In the genomic region with DNA sequence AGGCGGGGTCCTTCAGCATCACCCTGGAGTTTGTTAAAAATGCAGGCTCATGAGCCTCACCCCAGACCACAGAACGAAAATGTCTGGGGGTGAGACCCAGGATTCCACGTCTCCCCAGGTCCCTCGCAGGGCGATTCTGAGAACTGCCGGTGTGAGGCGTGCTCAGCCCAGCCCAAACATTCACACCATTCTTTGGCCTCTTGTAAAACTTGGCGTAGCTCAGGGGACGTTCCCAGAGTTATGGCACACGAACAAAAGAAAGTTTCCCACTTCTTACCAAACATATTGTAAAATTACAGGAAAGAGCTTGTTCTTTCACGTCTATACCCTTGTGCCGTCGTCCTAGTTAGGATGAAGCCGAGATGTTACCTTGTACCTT, we compare ENCODE assay signal across 10 cellular contexts. TPM values are rescaled to one million over a fixed set of nuclear protein-coding genes. Genes with fewer than 3 reads are reported as not detected.
A peak's percentile ranks its signal among the peaks of the same experiment; 100 is the strongest.
DNase-seq lines count a peak whose midpoint lies in the region; TF ChIP-seq lines count a peak whose summit lies in the region.
"Had no signal": no experiment of that assay in that cellular context is flagged by ENCODE, and none has a peak within 500 bp of the region (broad histone marks: within the 10 kb centered on the region; RNA-seq: fewer than 3 reads in every experiment).

No MANE protein-coding gene starts in this region.

- H3K27me3 ChIP-seq in mammary epithelial cell (ENCODE audit: insufficient read depth, low read length) (no peaks in the 10 kb centered on the region), iPS-20b (ENCODE audit: insufficient read depth, low read length) (no peaks in the 10 kb centered on the region), stomach (no peaks in the 10 kb centered on the region), dorsolateral prefrontal cortex (peaks cover 0 to 59% (median 23%) of the 10 kb centered on the region in 45 donors)

- H3K9me3 Mint-ChIP-seq in T-helper 2 cell treated with Interferon-gamma antibody and Interleukin-4, amounts not matched to agents 5 μg/mL and 100 μg/mL, for 36 hours: peaks cover 7% of the 10 kb centered on the region

- TF ChIP-seq CTCF in mammary epithelial cell (conservative IDR thresholded peaks at IDR 0.05 in 1 of 2, IDR thresholded peaks at IDR 0.05 in 1 of 2; ENCODE audit: extremely low read depth in 1 of 2, insufficient read depth in 1 of 2, low read depth in 1 of 2, low read length in 2 of 2): peak; percentile 30 to 39
- TF ChIP-seq CTCF in stomach (IDR thresholded peaks at IDR 0.05): peak in 1 of 7 experiments; percentile 17
- TF ChIP-seq CTCF in dorsolateral prefrontal cortex (IDR thresholded peaks at IDR 0.05 in 54 of 56, conservative IDR thresholded peaks at IDR 0.05 in 2 of 56; ENCODE audit: low read depth in 1 of 56, partially characterized antibody in 56 of 56): peak in 6 of 56 donors; percentile 9 to 20 (median 12)

- no peaks in the 10 kb centered on the region for H3K27me3 Mint-ChIP-seq in T-helper 2 cell treated with Interferon-gamma antibody and Interleukin-4, amounts not matched to agents 5 μg/mL and 100 μg/mL, for 36 hours (ENCODE audit: low read depth)

- H4K20me1 ChIP-seq in mammary epithelial cell (ENCODE audit: insufficient read depth, low read length): no peaks in the 10 kb centered on the region

- intact Hi-C loops in mammary epithelial cell (cut with micrococcal nuclease) (loop anchor here (1.0 kb wide), 1 partner anchor 108 kb away; no protein-coding TSS in a partner anchor), stomach (cut with DNase I; ENCODE audit: low total_unique reads) (no loop called here), dorsolateral prefrontal cortex (cut with DNase I) (no loop called here)

- peak overlapping the region; percentile 80 for H3K4me3 Mint-ChIP-seq in T-helper 2 cell treated with Interferon-gamma antibody and Interleukin-4, amounts not matched to agents 5 μg/mL and 100 μg/mL, for 36 hours

- in situ Hi-C loops in mammary epithelial cell (cut with MboI; ENCODE audit: low sequenced_read_pairs in 2 of 2): no loop called here

- no peak for TF ChIP-seq EP300 in stomach (IDR thresholded peaks at IDR 0.05)

- peak overlapping the region; percentile 19 for H3K27ac Mint-ChIP-seq in T-helper 2 cell treated with Interferon-gamma antibody and Interleukin-4, amounts not matched to agents 5 μg/mL and 100 μg/mL, for 36 hours

- H3K27ac ChIP-seq in mammary epithelial cell (ENCODE audit: insufficient read depth, low read depth, low read length): peak overlapping the region; percentile 44
- H3K27ac ChIP-seq in iPS-20b (ENCODE audit: low read length): no peak overlapping the region
- peak overlapping the region in 4 of 5 donors; percentile 33 to 80 (median 62) for H3K27ac ChIP-seq in stomach
- H3K27ac ChIP-seq in dorsolateral prefrontal cortex: no peak overlapping the region
- H3K27ac ChIP-seq: PC-9 had no signal

- dilution Hi-C loops in mammary epithelial cell (cut with HindIII; ENCODE audit: low sequenced_read_pairs): no loop called here

- H3K4me1 Mint-ChIP-seq in T-helper 2 cell treated with Interferon-gamma antibody and Interleukin-4, amounts not matched to agents 5 μg/mL and 100 μg/mL, for 36 hours (ENCODE audit: low read depth): peaks cover 82% of the 10 kb centered on the region

- H3K4me1 ChIP-seq in mammary epithelial cell (ENCODE audit: insufficient read depth, low read length) (peaks cover 24% of the 10 kb centered on the region), iPS-20b (ENCODE audit: insufficient read depth, low read length) (peaks cover 25% of the 10 kb centered on the region), stomach (peaks cover 17 to 97% (median 85%) of the 10 kb centered on the region in 4 donors)

- no peak overlapping the region for H3K4me2 ChIP-seq in mammary epithelial cell (ENCODE audit: insufficient read depth, low read depth, low read length)
- H3K4me2 ChIP-seq: PC-9 had no signal

- BruUV-seq in mammary epithelial cell (replicated peaks; lab: Mats Ljungman, UMichigan): no TSS peak

- no peak for DNase-seq in T-helper 2 cell treated with Interferon-gamma antibody and Interleukin-4, amounts not matched to agents 5 μg/mL and 100 μg/mL, for 36 hours (ENCODE audit: low spot score)
- no peak for DNase-seq in T-helper 2 cell
- DNase-seq in mammary epithelial cell: peak; percentile 84
- DNase-seq in stomach: no peak
- no peak for DNase-seq in dorsolateral prefrontal cortex
- DNase-seq in nucleus accumbens (lab: John Stamatoyannopoulos, UW): no peak
- no peak for DNase-seq in foreskin melanocyte
- DNase-seq: activated CD8-positive, alpha-beta memory T cell treated with anti-CD3 and anti-CD28 coated beads, Interleukin-2, amount 50 U/mL, for 4 hours; PC-9 had no signal

- 15% methylated on average over 14 of the region's 14 CpGs for WGBS in mammary epithelial cell (ENCODE audit: low coverage, missing lambda C conversion rate)
- WGBS in stomach, 5 donors: 61 to 75% (median 69%) methylated on average over 14 of the region's 14 CpGs

- H3K9ac ChIP-seq in mammary epithelial cell (ENCODE audit: insufficient read depth, low read length) (no peak overlapping the region), iPS-20b (ENCODE audit: low read depth, low read length) (0 out of 2 replicates have a peak overlapping the region, but pooled peaks have one; percentile 24)

- peaks cover 91% of the 10 kb centered on the region for H3K79me2 ChIP-seq in mammary epithelial cell (ENCODE audit: insufficient read depth, low read length)

- H3K9me3 ChIP-seq in mammary epithelial cell (replicated peaks; ENCODE audit: insufficient read depth, low read length) (no peaks in the 10 kb centered on the region), iPS-20b (ENCODE audit: insufficient read depth, low read depth, low read length) (no peaks in the 10 kb centered on the region), stomach (no peaks in the 10 kb centered on the region)

- H2AFZ ChIP-seq in mammary epithelial cell (ENCODE audit: low read depth, low read length): no peak overlapping the region
- H2AFZ ChIP-seq: PC-9 had no signal

- H3K36me3 ChIP-seq in mammary epithelial cell (ENCODE audit: insufficient read depth, low read length) (no peaks in the 10 kb centered on the region), iPS-20b (ENCODE audit: insufficient read depth, low read depth, low read length) (no peaks in the 10 kb centered on the region), stomach (peaks cover 0 to 8% (median 3%) of the 10 kb centered on the region in 4 donors)

- CTCF ChIA-PET in mammary epithelial cell (lab: Charles Lee; ENCODE audit: low non-redundant PET): no interaction called here

- no peak for TF ChIP-seq POLR2A in stomach (IDR thresholded peaks at IDR 0.05)

- no peak overlapping the region for H3K4me3 ChIP-seq in mammary epithelial cell (replicated peaks in 1 of 3; ENCODE audit: insufficient read depth in 1 of 3, low read depth in 2 of 3, low read length in 3 of 3)
- H3K4me3 ChIP-seq in iPS-20b (ENCODE audit: low read length): no peak overlapping the region
- no peak overlapping the region for H3K4me3 ChIP-seq in stomach
- H3K4me3 ChIP-seq in dorsolateral prefrontal cortex: peak overlapping the region in 1 of 59 donors; percentile 23
- H3K4me3 ChIP-seq: PC-9 had no signal

- H3K36me3 Mint-ChIP-seq in T-helper 2 cell treated with Interferon-gamma antibody and Interleukin-4, amounts not matched to agents 5 μg/mL and 100 μg/mL, for 36 hours (ENCODE audit: low read depth): peaks cover 71% of the 10 kb centered on the region

RNA-seq across cellular contexts. Expression of a gene that starts 12.9 kb away (rescaled TPM):
- total RNA-seq in mammary epithelial cell (10 to 100 TPM; 27.0 to 66.4 TPM), stomach (100 to 1,000 TPM in 3 of 5 donors, 10 to 100 TPM in 2; 72.9 to 220 (median 153) TPM), dorsolateral prefrontal cortex (100 to 1,000 TPM in 18 of 120 experiments, 10 to 100 TPM in 102; 27.0 to 172 (median 63.6) TPM)
- polyA plus RNA-seq in mammary epithelial cell (91.6 TPM), stomach (100 to 1,000 TPM in 2 of 3 donors, 10 to 100 TPM in 1; 97.3 to 207 (median 103) TPM)
- 122 TPM for polyA minus RNA-seq in mammary epithelial cell

RNA-seq across cellular contexts. Expression of a gene that starts 47.9 kb away (rescaled TPM):
- 1 to 10 TPM; 2.2 to 7.2 TPM for total RNA-seq in mammary epithelial cell
- 0.11 TPM for polyA plus RNA-seq in mammary epithelial cell
- polyA minus RNA-seq in mammary epithelial cell: not detected
- not detected for total RNA-seq in stomach
- under 1 TPM in 1 of 3 donors, not detected in 2; 0.70 TPM for polyA plus RNA-seq in stomach
- total RNA-seq in dorsolateral prefrontal cortex: 1 to 10 TPM in 1 of 120 experiments, under 1 TPM in 20, not detected in 99; 0.16 to 1.3 (median 0.22) TPM
- total RNA-seq: PC-9 had no signal

Comparison
In these comparisons a context has a peak if more than half of its experiments do, and no peak if none do; other contexts are left out.
1. H3K27ac ChIP-seq: peak in mammary epithelial cell (single experiment) and stomach (4 of 5); none in iPS-20b (single experiment) and dorsolateral prefrontal cortex (0 of 59).